15 cellular contexts compared by ENCODE assay signal in the genomic region with DNA sequence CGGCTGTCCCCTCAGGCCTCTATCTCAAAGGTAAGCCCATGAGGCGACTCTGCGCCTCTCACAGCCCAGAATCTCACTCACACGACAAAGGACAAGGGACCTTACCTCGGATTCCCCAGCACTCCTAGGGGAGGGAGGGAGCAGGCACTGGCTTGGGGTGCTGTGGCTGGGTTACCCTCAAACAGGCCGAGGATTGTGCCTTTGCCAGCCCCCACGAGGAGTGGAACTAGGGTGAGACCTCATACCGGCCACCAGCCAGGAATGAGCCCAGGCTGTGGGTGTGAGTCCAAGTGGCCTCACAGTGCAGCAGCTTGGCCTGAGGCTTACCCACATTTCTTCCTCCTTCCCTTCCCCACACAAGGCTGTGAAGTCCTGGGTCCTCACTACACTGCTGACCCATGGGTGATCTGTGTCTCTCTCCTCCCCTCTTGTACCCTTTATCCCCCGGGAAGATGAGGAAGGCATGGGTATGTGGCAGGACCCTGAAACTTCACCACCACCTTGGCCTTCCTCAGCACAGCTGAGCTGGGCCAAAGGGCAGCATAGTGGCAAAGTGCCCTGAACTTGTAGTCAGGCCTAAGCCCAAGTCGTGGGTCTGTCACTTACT. TPM values are rescaled to one million over a fixed set of nuclear protein-coding genes. Genes with fewer than 3 reads are reported as not detected.
A peak's percentile ranks its signal among the peaks of the same experiment; 100 is the strongest.
DNase-seq lines count a peak whose midpoint lies in the region; ATAC-seq, FAIRE-seq and TF ChIP-seq lines count a peak whose summit lies in the region.
"Had no signal": no experiment of that assay in that cellular context is flagged by ENCODE, and none has a peak within 500 bp of the region (broad histone marks: within the 10 kb centered on the region; RNA-seq: fewer than 3 reads in every experiment).

No MANE protein-coding gene starts in this region.

- no peak for FAIRE-seq in H1 (lab: Jason Lieb, UNC)
- FAIRE-seq: bronchial epithelial cell, H54 had no signal

- H3K27ac Mint-ChIP-seq in stimulated activated naive B cell treated with anti-CD40 and anti-IgM and Interleukin-4, amounts not matched to agents 10 μg/mL and 1 μg/mL and 100 μg/mL, for 72 hours, result peak overlapping the region; percentile 75

- WGBS in heart left ventricle, 4 donors, result 79 to 89% (median 81%) methylated on average over 8 to 10 of the region's 10 CpGs
- 82% methylated on average over 10 of the region's 10 CpGs; no CpG with 5 or more reads in 1 of the 2 experiments for WGBS in H1 (ENCODE audit: extremely low coverage in 1 of 2, insufficient coverage in 1 of 2, insufficient read length in 1 of 2, insufficient replicate concordance in 2 of 2, low coverage in 1 of 2, low lambda C conversion rate in 2 of 2, missing lambda C conversion rate in 1 of 2), 2 experiments

- no peak overlapping the region for H3K23ac ChIP-seq in H1 (ENCODE audit: insufficient read length)

- H4K91ac ChIP-seq in H1 (replicated peaks; ENCODE audit: insufficient read length, low read length), result no peak overlapping the region

- H3K4me3 ChIP-seq in heart left ventricle (no peak overlapping the region), H1 (ENCODE audit: extremely low read depth in 1 of 4, insufficient read depth in 2 of 4, low read depth in 3 of 4, low read length in 4 of 4) (no peak overlapping the region)
- H3K4me3 ChIP-seq: gastroesophageal sphincter, psoas muscle, testis had no signal

- H3K27me3 Mint-ChIP-seq in stimulated activated naive B cell treated with anti-CD40 and anti-IgM and Interleukin-4, amounts not matched to agents 10 μg/mL and 1 μg/mL and 100 μg/mL, for 72 hours, result no peaks in the 10 kb centered on the region

- H3K4me1 ChIP-seq in heart left ventricle (peaks cover 0 to 11% (median 2%) of the 10 kb centered on the region in 12 donors), H1 (replicated peaks in 1 of 4; ENCODE audit: control insufficient read depth in 3 of 4, insufficient read depth in 4 of 4, low read length in 3 of 4) (peaks cover 0 to 11% (median 6%) of the 10 kb centered on the region in 4 experiments; a peak in 4 of 7 replicates)
- H3K4me1 ChIP-seq: psoas muscle had no signal

- TF ChIP-seq POLR2A in heart left ventricle (IDR thresholded peaks at IDR 0.05), result no peak
- TF ChIP-seq POLR2A in H1 (IDR thresholded peaks at IDR 0.05; ENCODE audit: control extremely low read depth in 1 of 2, low read depth in 2 of 2, low read length in 2 of 2), result no peak

- H3K36me3 Mint-ChIP-seq in stimulated activated naive B cell treated with anti-CD40 and anti-IgM and Interleukin-4, amounts not matched to agents 10 μg/mL and 1 μg/mL and 100 μg/mL, for 72 hours, result peaks cover 22 to 54% of the 10 kb centered on the region in 2 donors

- no peak overlapping the region for H2BK15ac ChIP-seq in H1 (ENCODE audit: low read length)

- intact Hi-C loops in Right ventricle myocardium inferior (cut with DNase I) (loop anchor here (5.0 kb wide), 1 partner anchor 59 kb away; the partner anchor contains the start of gene BLTP2), heart left ventricle (cut with DNase I) (no loop called here)

- peak; percentile 47 for DNase-seq in Right ventricle myocardium inferior (ENCODE audit: missing footprints)
- DNase-seq in heart left ventricle, result no peak
- DNase-seq in H1 (ENCODE audit: low read depth in 1 of 2, low spot score in 2 of 2), result no peak
- no peak for DNase-seq in stimulated activated naive B cell treated with anti-CD40 and anti-IgM and Interleukin-4, amounts not matched to agents 10 μg/mL and 1 μg/mL and 100 μg/mL, for 72 hours
- no peak for DNase-seq in C1 segment of cervical spinal cord (lab: John Stamatoyannopoulos, UW)
- DNase-seq: DMS 273 treated with DMSO at 0.1 percent for 48 hours; KG1; NCI-H510A treated with DMSO at 0.1 percent for 48 hours; psoas muscle; stimulated activated CD4-positive, alpha-beta T cell treated with anti-CD3 and anti-CD28 coated beads, Interleukin-12 subunit alpha, Interleukin-12 subunit beta, amount 100 ng/mL, for 4 hours; testis had no signal

- POLR2A ChIA-PET in H1 (lab: Charles Lee; ENCODE audit: partially characterized antibody), result interaction anchor here (0.6 to 4.8 kb wide), 18 partner anchors 10 to 92 kb away, joined by 3 to 47 read pairs (median 4); partner anchors contain the start of genes BLTP2, RPL23A, RSKR and SDF2

- H3K9ac ChIP-seq in H1 (replicated peaks in 1 of 4; ENCODE audit: extremely low read depth in 1 of 4, low read depth in 3 of 4, low read length in 3 of 4), result no peak overlapping the region; a peak in 1 of 7 replicates

- TF ChIP-seq EP300 in H1 (IDR thresholded peaks at IDR 0.05; ENCODE audit: borderline replicate concordance in 1 of 2, low read depth in 2 of 2, low read length in 2 of 2), result no peak

- peaks cover 4% of the 10 kb centered on the region for H3K23me2 ChIP-seq in H1 (ENCODE audit: low read depth, low read length)

- H3K27me3 ChIP-seq in heart left ventricle (no peaks in the 10 kb centered on the region), H1 (replicated peaks in 1 of 4; ENCODE audit: control insufficient read depth in 3 of 4, extremely low read depth in 1 of 4, insufficient read depth in 3 of 4, low read length in 3 of 4) (no peaks in the 10 kb centered on the region)
- H3K27me3 ChIP-seq: gastroesophageal sphincter, testis had no signal

- peaks cover 0 to 41% (median 36%) of the 10 kb centered on the region in 9 donors for H3K36me3 ChIP-seq in heart left ventricle
- H3K36me3 ChIP-seq in H1 (ENCODE audit: control insufficient read depth in 2 of 4, insufficient read depth in 4 of 4, low read length in 3 of 4), result peaks cover 7 to 24% (median 19%) of the 10 kb centered on the region in 4 experiments; a peak in 7 of 8 replicates

- no peak overlapping the region for H2AK5ac ChIP-seq in H1 (ENCODE audit: low read depth, low read length)

- H2BK12ac ChIP-seq in H1 (ENCODE audit: low read depth, low read length), result 0 out of 2 replicates have a peak overlapping the region, but pooled peaks have one; percentile 6

- no peak overlapping the region for H4K5ac ChIP-seq in H1 (ENCODE audit: insufficient read length, low read depth, low read length)

- no peak for ATAC-seq in Right ventricle myocardium inferior
- ATAC-seq in heart left ventricle, result no peak
- peak in 1 of 2 donors; percentile 12 for ATAC-seq in stimulated activated naive B cell treated with anti-CD40 and anti-IgM and Interleukin-4, amounts not matched to agents 10 μg/mL and 1 μg/mL and 100 μg/mL, for 72 hours (replicated peaks)
- no peak for ATAC-seq in GM18907 (IDR thresholded peaks at IDR 0.05; ENCODE audit: unreplicated experiment)
- ATAC-seq: gastroesophageal sphincter had no signal

- H3K27ac ChIP-seq in heart left ventricle (no peak overlapping the region), H1 (ENCODE audit: low read depth, low read length) (no peak overlapping the region)
- H3K27ac ChIP-seq: gastroesophageal sphincter, psoas muscle, testis had no signal

- H2AFZ ChIP-seq in H1 (ENCODE audit: low read length), result no peak overlapping the region

- H4K20me1 ChIP-seq in H1 (replicated peaks in 1 of 2; ENCODE audit: control insufficient read depth in 1 of 2, insufficient read depth in 2 of 2, low read length in 2 of 2), result peaks cover 9 to 15% of the 10 kb centered on the region in 2 experiments

- TF ChIP-seq CTCF in heart left ventricle (IDR thresholded peaks at IDR 0.05) (no peak), H1 (IDR thresholded peaks at IDR 0.05; ENCODE audit: control extremely low read depth in 1 of 3, insufficient read depth in 1 of 3, low read depth in 1 of 3, low read length in 3 of 3) (no peak)

- no peaks in the 10 kb centered on the region for H3K9me3 ChIP-seq in heart left ventricle
- no peaks in the 10 kb centered on the region for H3K9me3 ChIP-seq in H1 (ENCODE audit: insufficient read depth in 2 of 2, low read depth in 1 of 2, low read length in 1 of 2)
- H3K9me3 ChIP-seq: gastroesophageal sphincter, psoas muscle, testis had no signal

- TF ChIP-seq RAD21 in H1 (IDR thresholded peaks at IDR 0.05 in 1 of 2, conservative IDR thresholded peaks at IDR 0.05 in 1 of 2; ENCODE audit: low read depth in 2 of 2, low read length in 2 of 2), result no peak

- H3K4me2 ChIP-seq in H1 (ENCODE audit: insufficient read depth in 1 of 2, low read depth in 2 of 2, low read length in 2 of 2), result no peak overlapping the region

- H3K9me3 Mint-ChIP-seq in stimulated activated naive B cell treated with anti-CD40 and anti-IgM and Interleukin-4, amounts not matched to agents 10 μg/mL and 1 μg/mL and 100 μg/mL, for 72 hours, result no peaks in the 10 kb centered on the region

- H3K4me1 Mint-ChIP-seq in stimulated activated naive B cell treated with anti-CD40 and anti-IgM and Interleukin-4, amounts not matched to agents 10 μg/mL and 1 μg/mL and 100 μg/mL, for 72 hours, result peaks cover 6 to 13% of the 10 kb centered on the region in 2 donors

- H2BK20ac ChIP-seq in H1 (ENCODE audit: low read length), result no peak overlapping the region

- no peak overlapping the region for H3K4me3 Mint-ChIP-seq in stimulated activated naive B cell treated with anti-CD40 and anti-IgM and Interleukin-4, amounts not matched to agents 10 μg/mL and 1 μg/mL and 100 μg/mL, for 72 hours

- CTCF ChIA-PET in H1 (lab: Charles Lee; ENCODE audit: partially characterized antibody), result interaction anchor here (0.6 to 1.3 kb wide), 4 partner anchors 11 to 45 kb away, joined by 3 to 4 read pairs (median 4); no protein-coding TSS in a partner anchor

- peaks cover 3% of the 10 kb centered on the region; the same call in 1 of the 2 replicates for H3K79me1 ChIP-seq in H1 (ENCODE audit: low read depth, low read length)

- H3K14ac ChIP-seq in H1 (ENCODE audit: insufficient read length), result no peak overlapping the region

- no peak overlapping the region for H2BK5ac ChIP-seq in H1 (ENCODE audit: low read depth, low read length)

- no peak overlapping the region for H2BK120ac ChIP-seq in H1 (replicated peaks; ENCODE audit: low read depth, low read length)

- H3K18ac ChIP-seq in H1 (ENCODE audit: extremely low read depth, low read length), result no peak overlapping the region

- H3K79me2 ChIP-seq in H1 (ENCODE audit: control insufficient read depth in 1 of 2, insufficient read depth in 2 of 2, low read length in 2 of 2), result peaks cover 0 to 15% of the 10 kb centered on the region in 2 experiments; a peak in 2 of 4 replicates

- H3K56ac ChIP-seq in H1 (replicated peaks; ENCODE audit: insufficient read length, low read depth, low read length), result no peak overlapping the region

- H3K4ac ChIP-seq in H1 (replicated peaks; ENCODE audit: insufficient read length, low read depth, low read length), result no peak overlapping the region

- H4K8ac ChIP-seq in H1 (ENCODE audit: extremely low read depth, insufficient read depth, low read length), result no peak overlapping the region

RNA-seq across cellular contexts. Expression of gene PROCA1, which starts 5.9 kb away (rescaled TPM):
- total RNA-seq in Right ventricle myocardium inferior (0.73 TPM), heart left ventricle (1 to 10 TPM in 6 of 9 donors, under 1 TPM in 3; 0.65 to 2.3 (median 1.0) TPM)
- polyA plus RNA-seq in heart left ventricle (1 to 10 TPM in 1 of 2 donors, under 1 TPM in 1; 0.64 to 2.6 TPM), H1 (2011; rRNA removed) (26.3 and 42.3 TPM in 2 replicates)
- 17.8 and 21.2 TPM in 2 replicates for total RNA-seq in H1 (2021; fragmentation: NEBNext Ultra II Directional; extraction: Animal tissue kit (Norgen Biotek cat#: 25700))
- 47.1 TPM for polyA plus RNA-seq in H1 (2011; cell fraction: cytosol; rRNA removed)
- polyA plus RNA-seq in H1 (2011; cell fraction: nucleus; rRNA removed), result 78.8 TPM
- polyA plus RNA-seq in H1 (2012, experiment 1 of 2), result 21.7 to 36.5 TPM (median 29.5 TPM) in 4 replicates
- polyA plus RNA-seq in H1 (2012, experiment 2 of 2), result 9.9 TPM
- 33.5 TPM for polyA plus RNA-seq in H1 (2013, experiment 1 of 2)
- 30.2 TPM for polyA plus RNA-seq in H1 (2013, experiment 2 of 2)
- 8.5 and 15.4 TPM in 2 replicates for polyA minus RNA-seq in H1 (2011; rRNA and poly(A)+ RNA removed)
- polyA minus RNA-seq in H1 (2011; cell fraction: cytosol; rRNA and poly(A)+ RNA removed), result 7.4 TPM
- polyA minus RNA-seq in H1 (2011; cell fraction: nucleus; rRNA and poly(A)+ RNA removed), result 19.6 TPM

RNA-seq across cellular contexts. Expression of gene RAB34, which starts 11.8 kb away (rescaled TPM):
- total RNA-seq in Right ventricle myocardium inferior (16.2 TPM), heart left ventricle (10 to 100 TPM; 11.5 to 31.7 (median 14.9) TPM)
- polyA plus RNA-seq in heart left ventricle (10 to 100 TPM; 17.7 to 25.1 TPM), H1 (2011; rRNA removed) (305 and 317 TPM in 2 replicates)
- total RNA-seq in H1 (2021; fragmentation: NEBNext Ultra II Directional; extraction: Animal tissue kit (Norgen Biotek cat#: 25700)), result 236 and 237 TPM in 2 replicates
- 271 TPM for polyA plus RNA-seq in H1 (2011; cell fraction: cytosol; rRNA removed)
- 400 TPM for polyA plus RNA-seq in H1 (2011; cell fraction: nucleus; rRNA removed)
- polyA plus RNA-seq in H1 (2012, experiment 1 of 2), result 251 to 292 TPM (median 264 TPM) in 4 replicates
- 494 TPM for polyA plus RNA-seq in H1 (2012, experiment 2 of 2)
- 193 TPM for polyA plus RNA-seq in H1 (2013, experiment 1 of 2)
- polyA plus RNA-seq in H1 (2013, experiment 2 of 2), result 187 TPM
- polyA minus RNA-seq in H1 (2011; rRNA and poly(A)+ RNA removed), result 277 and 302 TPM in 2 replicates
- 114 TPM for polyA minus RNA-seq in H1 (2011; cell fraction: cytosol; rRNA and poly(A)+ RNA removed)
- 81.9 TPM for polyA minus RNA-seq in H1 (2011; cell fraction: nucleus; rRNA and poly(A)+ RNA removed)

RNA-seq across cellular contexts. Expression of gene RPL23A, which starts 14.0 kb away (rescaled TPM):
- total RNA-seq in Right ventricle myocardium inferior, result 945 TPM
- 1,000 to 10,000 TPM in 1 of 9 donors, 100 to 1,000 TPM in 8; 255 to 1,006 (median 869) TPM for total RNA-seq in heart left ventricle
- polyA plus RNA-seq in heart left ventricle, result 1,000 to 10,000 TPM in 1 of 2 donors, 100 to 1,000 TPM in 1; 458 to 1,439 TPM
- 2,145 and 2,163 TPM in 2 replicates for total RNA-seq in H1 (2021; fragmentation: NEBNext Ultra II Directional; extraction: Animal tissue kit (Norgen Biotek cat#: 25700))
- 884 and 1,227 TPM in 2 replicates for polyA plus RNA-seq in H1 (2011; rRNA removed)
- polyA plus RNA-seq in H1 (2011; cell fraction: cytosol; rRNA removed), result 1,258 TPM
- polyA plus RNA-seq in H1 (2011; cell fraction: nucleus; rRNA removed), result 306 TPM
- polyA plus RNA-seq in H1 (2012, experiment 1 of 2), result 2,135 to 2,354 TPM (median 2,206 TPM) in 4 replicates
- polyA plus RNA-seq in H1 (2012, experiment 2 of 2), result 1,447 TPM
- polyA plus RNA-seq in H1 (2013, experiment 1 of 2), result 3,898 TPM
- polyA plus RNA-seq in H1 (2013, experiment 2 of 2), result 3,934 TPM
- polyA minus RNA-seq in H1 (2011; rRNA and poly(A)+ RNA removed), result 698 and 961 TPM in 2 replicates
- polyA minus RNA-seq in H1 (2011; cell fraction: cytosol; rRNA and poly(A)+ RNA removed), result 469 TPM
- polyA minus RNA-seq in H1 (2011; cell fraction: nucleus; rRNA and poly(A)+ RNA removed), result 493 TPM

RNA-seq across cellular contexts. Expression of gene TLCD1, which starts 20.2 kb away (rescaled TPM):
- 2.4 TPM for total RNA-seq in Right ventricle myocardium inferior
- 1 to 10 TPM in 7 of 9 donors, under 1 TPM in 2; 0.52 to 4.8 (median 1.7) TPM for total RNA-seq in heart left ventricle
- 10 to 100 TPM in 1 of 2 donors, 1 to 10 TPM in 1; 2.5 to 11.7 TPM for polyA plus RNA-seq in heart left ventricle
- 40.7 and 45.3 TPM in 2 replicates for total RNA-seq in H1 (2021; fragmentation: NEBNext Ultra II Directional; extraction: Animal tissue kit (Norgen Biotek cat#: 25700))
- polyA plus RNA-seq in H1 (2011; rRNA removed), result 101 and 128 TPM in 2 replicates
- 68.5 TPM for polyA plus RNA-seq in H1 (2011; cell fraction: cytosol; rRNA removed)
- 49.5 TPM for polyA plus RNA-seq in H1 (2011; cell fraction: nucleus; rRNA removed)
- 52.1 to 60.3 TPM (median 56.3 TPM) in 4 replicates for polyA plus RNA-seq in H1 (2012, experiment 1 of 2)
- 75.5 TPM for polyA plus RNA-seq in H1 (2012, experiment 2 of 2)
- 78.2 TPM for polyA plus RNA-seq in H1 (2013, experiment 1 of 2)
- polyA plus RNA-seq in H1 (2013, experiment 2 of 2), result 86.3 TPM
- 56.0 and 64.2 TPM in 2 replicates for polyA minus RNA-seq in H1 (2011; rRNA and poly(A)+ RNA removed)
- 19.7 TPM for polyA minus RNA-seq in H1 (2011; cell fraction: cytosol; rRNA and poly(A)+ RNA removed)
- polyA minus RNA-seq in H1 (2011; cell fraction: nucleus; rRNA and poly(A)+ RNA removed), result 40.5 TPM

RNA-seq across cellular contexts. Expression of gene NEK8, which starts 22.8 kb away (rescaled TPM):
- total RNA-seq in Right ventricle myocardium inferior, result 0.60 TPM
- total RNA-seq in heart left ventricle, result 1 to 10 TPM in 5 of 9 donors, under 1 TPM in 4; 0.28 to 2.8 (median 1.2) TPM
- polyA plus RNA-seq in heart left ventricle, result 1 to 10 TPM; 1.0 to 1.1 TPM
- 14.9 and 16.8 TPM in 2 replicates for total RNA-seq in H1 (2021; fragmentation: NEBNext Ultra II Directional; extraction: Animal tissue kit (Norgen Biotek cat#: 25700))
- 23.3 and 23.4 TPM in 2 replicates for polyA plus RNA-seq in H1 (2011; rRNA removed)
- polyA plus RNA-seq in H1 (2011; cell fraction: cytosol; rRNA removed), result 30.0 TPM
- polyA plus RNA-seq in H1 (2011; cell fraction: nucleus; rRNA removed), result 57.5 TPM
- 19.9 to 22.9 TPM (median 20.6 TPM) in 4 replicates for polyA plus RNA-seq in H1 (2012, experiment 1 of 2)
- 12.2 TPM for polyA plus RNA-seq in H1 (2012, experiment 2 of 2)
- polyA plus RNA-seq in H1 (2013, experiment 1 of 2), result 12.7 TPM
- polyA plus RNA-seq in H1 (2013, experiment 2 of 2), result 10.6 TPM
- polyA minus RNA-seq in H1 (2011; rRNA and poly(A)+ RNA removed), result 57.7 and 64.5 TPM in 2 replicates
- polyA minus RNA-seq in H1 (2011; cell fraction: cytosol; rRNA and poly(A)+ RNA removed), result 11.2 TPM
- polyA minus RNA-seq in H1 (2011; cell fraction: nucleus; rRNA and poly(A)+ RNA removed), result 46.1 TPM
